Comparison of ENCODE assay signal across 1 cellular context in genomic region chr10:76114556-76114955, GRCh38.
TF ChIP-seq lines count a peak whose summit lies in the region.

No MANE protein-coding gene starts in this region.

TF ChIP-seq in HepG2, 621 proteins besides CTCF, POLR2A, EP300 and RAD21 (continued from another document):
- TF ChIP-seq ARNT (IDR thresholded peaks at IDR 0.05) (no peak), FOXA3 (CRISPR knock-in tag; IDR thresholded peaks at IDR 0.05) (peak; percentile 44; the same call in 1 of the 2 replicates), FOXA1 (IDR thresholded peaks at IDR 0.05) (no peak), FOXA1 (CRISPR knock-in tag; IDR thresholded peaks at IDR 0.05) (peak; percentile 36; the same call in 1 of the 2 replicates), SOX13 (IDR thresholded peaks at IDR 0.05) (no peak), SOX13 (CRISPR knock-in tag; conservative IDR thresholded peaks at IDR 0.05 in 1 of 2, IDR thresholded peaks at IDR 0.05 in 1 of 2) (0 out of 4 replicates have a peak, but pooled peaks of 1 of the 2 experiments have one; percentile 21)
TF ChIP-seq in HepG2: peak in this region for 5.
